Comparison of ENCODE assay signal across 8 cellular contexts in the genomic region with DNA sequence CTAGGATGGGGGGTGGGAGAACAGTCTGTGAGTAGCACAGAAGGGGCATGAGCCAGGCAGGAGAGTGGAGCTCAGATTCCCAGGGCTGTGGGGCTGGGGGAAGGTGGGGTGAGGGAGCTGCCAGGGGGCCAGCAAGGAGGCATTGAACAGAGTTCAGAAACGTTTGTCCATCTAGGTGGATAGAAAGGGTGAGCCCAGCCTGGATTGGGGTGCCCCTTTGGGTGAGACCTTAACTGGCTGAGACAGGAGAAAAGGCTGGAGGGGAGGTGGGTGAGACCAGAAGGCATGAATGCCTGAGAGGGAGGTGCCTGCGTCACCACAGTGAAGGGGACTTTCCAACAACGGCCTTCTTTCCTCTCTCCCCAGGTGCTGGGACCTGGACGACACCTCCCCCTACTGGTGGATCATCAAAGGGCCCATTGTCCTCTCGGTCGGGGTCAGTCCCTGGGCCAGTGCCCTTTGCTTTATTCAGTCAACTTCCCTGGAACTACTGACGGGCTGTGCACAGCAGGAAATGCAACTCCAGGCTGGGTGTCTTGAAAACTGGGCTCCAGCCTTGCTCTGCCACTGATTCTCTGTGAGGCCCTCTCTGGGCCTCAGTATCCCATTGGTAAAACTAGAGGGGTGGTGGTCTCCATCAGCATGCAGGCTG. TPM values are rescaled to one million over a fixed set of nuclear protein-coding genes. Genes with fewer than 3 reads are reported as not detected.
DNase-seq lines count a peak whose midpoint lies in the region; ATAC-seq, FAIRE-seq and TF ChIP-seq lines count a peak whose summit lies in the region.

No MANE protein-coding gene starts in this region.

- no peaks in the 10 kb centered on the region for H3K36me3 ChIP-seq in osteoblast (ENCODE audit: insufficient read depth, low read length)

- TF ChIP-seq CTCF in osteoblast (IDR thresholded peaks at IDR 0.05; ENCODE audit: extremely low read depth, low read depth, low read length), result peak; percentile 62

- peaks cover 60% of the 10 kb centered on the region for H3K27me3 ChIP-seq in osteoblast (ENCODE audit: insufficient read depth, low read length)

- H3K4me3 ChIP-seq in osteoblast (ENCODE audit: insufficient read depth, low read length), result no peak overlapping the region

- peak; percentile 56 for DNase-seq in activated CD8-positive, alpha-beta memory T cell treated with anti-CD3 and anti-CD28 coated beads for 24 hours
- DNase-seq in activated CD8-positive, alpha-beta memory T cell treated with anti-CD3 and anti-CD28 coated beads, Interleukin-2, amount 50 U/mL, for 4 hours, result no peak
- DNase-seq in HTR-8/SVneo (ENCODE audit: insufficient read length, low spot score), result peak; percentile 45
- peak; percentile 15 for DNase-seq in UCSD-AML1 (lab: John Stamatoyannopoulos, UW; ENCODE audit: unreplicated experiment)
- DNase-seq in fibroblast of gingiva (ENCODE audit: low read depth), result peak; percentile 40
- DNase-seq in osteoblast (ENCODE audit: insufficient read length, low spot score, missing footprints), result peak; percentile 88
- no peak for DNase-seq in GF-D8 (lab: John Stamatoyannopoulos, UW)

- ATAC-seq in GM21786 (IDR thresholded peaks at IDR 0.05; ENCODE audit: unreplicated experiment), result peak; percentile 97

- H2AFZ ChIP-seq in osteoblast (ENCODE audit: low read length), result no peak overlapping the region

- no peaks in the 10 kb centered on the region for H3K79me2 ChIP-seq in osteoblast (ENCODE audit: insufficient read depth, low read length)

- no peaks in the 10 kb centered on the region for H4K20me1 ChIP-seq in osteoblast (ENCODE audit: insufficient read depth, low read length)

- H3K9me3 ChIP-seq in osteoblast (ENCODE audit: low read depth, low read length), result no peaks in the 10 kb centered on the region

- no peak overlapping the region for H3K27ac ChIP-seq in osteoblast (ENCODE audit: low read depth, low read length)

- FAIRE-seq in HTR-8/SVneo (lab: Jason Lieb, UNC), result no peak

- no peaks in the 10 kb centered on the region for H3K4me1 ChIP-seq in osteoblast (ENCODE audit: insufficient read depth, low read length)

- no peak overlapping the region for H3K4me2 ChIP-seq in osteoblast (ENCODE audit: insufficient read depth, low read length)

RNA-seq across cellular contexts. Expression of gene GHRHR, which starts 11.0 kb away (rescaled TPM):
- not detected in 2 replicates for total RNA-seq in osteoblast

Comparison
In these comparisons a context has a peak if more than half of its experiments do, and no peak if none do; other contexts are left out.
1. DNase-seq: peak in activated CD8-positive, alpha-beta memory T cell treated with anti-CD3 and anti-CD28 coated beads for 24 hours (single experiment), HTR-8/SVneo (single experiment), UCSD-AML1 (single experiment), fibroblast of gingiva (single experiment) and osteoblast (single experiment); none in activated CD8-positive, alpha-beta memory T cell treated with anti-CD3 and anti-CD28 coated beads, Interleukin-2, amount 50 U/mL, for 4 hours (single experiment) and GF-D8 (single experiment).